ENCODE assay signal across 8 cellular contexts in the genomic region with DNA sequence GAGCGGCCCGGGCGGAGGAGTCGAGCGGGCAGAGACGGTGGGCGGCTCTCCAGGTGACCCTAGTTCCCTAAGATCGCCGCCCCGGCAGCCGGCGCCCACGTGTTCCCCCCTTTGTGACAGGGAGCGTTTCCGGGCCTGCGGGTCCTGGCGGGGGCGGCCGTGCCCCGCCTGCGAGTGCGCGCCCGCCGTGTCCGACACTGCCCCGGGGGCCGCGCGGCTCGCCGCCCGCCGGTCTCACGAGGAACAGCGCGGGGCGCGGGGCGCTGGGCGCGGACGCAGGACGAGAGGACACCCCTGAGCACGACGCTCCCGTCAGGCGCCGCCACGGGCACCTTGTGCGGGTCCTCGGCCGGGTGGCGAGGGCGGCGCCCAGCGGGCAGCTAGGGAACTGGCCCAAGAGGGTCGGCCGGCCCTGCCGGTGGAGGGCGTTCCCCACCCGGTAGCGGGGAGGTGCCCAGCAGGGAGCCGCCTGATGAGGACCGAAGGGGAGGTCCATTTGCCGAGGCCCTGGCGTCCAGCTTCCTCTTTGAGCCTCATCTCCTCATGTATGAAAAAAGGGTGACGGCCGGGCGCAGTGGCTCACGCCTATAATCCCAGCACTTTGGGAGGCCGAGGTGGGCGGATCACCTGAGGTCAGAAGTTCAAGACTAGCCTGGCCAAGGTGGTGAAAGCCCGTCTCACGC. TPM values are rescaled to one million over a fixed set of nuclear protein-coding genes. Genes with fewer than 3 reads are reported as not detected.
DNase-seq lines count a peak whose midpoint lies in the region; ATAC-seq and TF ChIP-seq lines count a peak whose summit lies in the region.

Gene VARS1, minus strand, starts transcription at position 137 of the 683 bp plus-strand sequence. CDS start 535 bp downstream, outside the sequence.

- peak within 1 kb of the TSS; percentile 77 for H3K27ac ChIP-seq in AG04450 (ENCODE audit: low read depth, low read length)

- ATAC-seq in GM18909 (IDR thresholded peaks at IDR 0.05; ENCODE audit: poor library complexity, unreplicated experiment) (peak; percentile 74), HG03342 (IDR thresholded peaks at IDR 0.05; ENCODE audit: unreplicated experiment) (peak; percentile 61), left colon (peak; percentile 95)
- ATAC-seq in activated CD4-positive, alpha-beta T cell treated with anti-CD3 and anti-CD28 coated beads for 36 hours = peak; percentile 82

- peak within 1 kb of the TSS; percentile 95 for H3K4me3 Mint-ChIP-seq in activated CD4-positive, alpha-beta T cell treated with anti-CD3 and anti-CD28 coated beads for 36 hours

- DNase-seq in AG04450 (ENCODE audit: low read depth, low spot score) (peak; percentile 62), NCI-H510A (lab: John Stamatoyannopoulos, UW) (peak; percentile 97), choroid plexus epithelial cell (ENCODE audit: low read depth) (peak; percentile 91), left colon (peak; percentile 94 to 96)
- peak; percentile 92 for DNase-seq in activated CD4-positive, alpha-beta T cell treated with anti-CD3 and anti-CD28 coated beads for 36 hours
- peak; percentile 89 for DNase-seq in stimulated activated CD4-positive, alpha-beta T cell treated with anti-CD3 and anti-CD28 coated beads, Interleukin-1b, Interleukin-23, amount 100 ng/mL, for 48 hours

- H3K4me3 ChIP-seq in AG04450 (ENCODE audit: low read depth, low read length) (peak within 1 kb of the TSS; percentile 84), choroid plexus epithelial cell (ENCODE audit: low read depth, low read length) (peak within 1 kb of the TSS; percentile 72)

- no peaks in the 10 kb centered on the region for H3K9me3 Mint-ChIP-seq in activated CD4-positive, alpha-beta T cell treated with anti-CD3 and anti-CD28 coated beads for 36 hours (ENCODE audit: low read depth)

- intact Hi-C loops in activated CD4-positive, alpha-beta T cell treated with anti-CD3 and anti-CD28 coated beads for 36 hours (cut with DNase I, micrococcal nuclease) = loop anchor here (1.0 to 2.0 kb wide), 11 partner anchors 11 to 143 kb away; partner anchors contain the start of genes ABHD16A (in 1 of the 2), BAG6 (in 1 of the 2), DDAH2 (in 1 of the 2) and HSPA1B (in 1 of the 2)
- intact Hi-C loops in left colon (cut with DNase I, micrococcal nuclease) = no loop called here

- TF ChIP-seq CTCF in AG04450 (IDR thresholded peaks at IDR 0.05; ENCODE audit: low read depth, low read length) (peak; percentile 72), choroid plexus epithelial cell (conservative IDR thresholded peaks at IDR 0.05; ENCODE audit: low read depth, low read length) (peak; percentile 64)

- H3K4me1 Mint-ChIP-seq in activated CD4-positive, alpha-beta T cell treated with anti-CD3 and anti-CD28 coated beads for 36 hours = peaks cover 47% of the 10 kb centered on the region

- peaks cover 35% of the 10 kb centered on the region for H3K36me3 Mint-ChIP-seq in activated CD4-positive, alpha-beta T cell treated with anti-CD3 and anti-CD28 coated beads for 36 hours (ENCODE audit: low read depth)

- no peaks in the 10 kb centered on the region for H3K9me3 ChIP-seq in AG04450 (ENCODE audit: control insufficient read depth, insufficient read depth, low read length)

- H3K27ac Mint-ChIP-seq in activated CD4-positive, alpha-beta T cell treated with anti-CD3 and anti-CD28 coated beads for 36 hours = peak within 1 kb of the TSS; percentile 95

- H3K27me3 ChIP-seq in AG04450 (ENCODE audit: control insufficient read depth, insufficient read depth, low read length) = no peaks in the 10 kb centered on the region

- POLR2A ChIA-PET in AG04450 (lab: Yijun Ruan, JAX) = interaction anchor here (0.6 to 2.9 kb wide), 9 partner anchors 11 to 66 kb away, joined by 4 to 27 read pairs (median 5); partner anchors contain the start of genes HSPA1A, HSPA1B, HSPA1L and LSM2
- POLR2A ChIA-PET in activated CD4-positive, alpha-beta T cell treated with anti-CD3 and anti-CD28 coated beads for 36 hours (lab: Charles Lee) = interaction anchor here (0.6 to 1.0 kb wide), 6 partner anchors 11 to 179 kb away, joined by 3 to 4 read pairs (median 3); partner anchors contain the start of genes BAG6 and LSM2

- no peaks in the 10 kb centered on the region for H3K27me3 Mint-ChIP-seq in activated CD4-positive, alpha-beta T cell treated with anti-CD3 and anti-CD28 coated beads for 36 hours

- CTCF ChIA-PET in AG04450 (lab: Charles Lee) = interaction anchor here (0.7 to 2.3 kb wide), 13 partner anchors 9 to 259 kb away, joined by 3 to 25 read pairs (median 3); partner anchors contain the start of genes LSM2 and LY6G6D
- CTCF ChIA-PET in activated CD4-positive, alpha-beta T cell treated with anti-CD3 and anti-CD28 coated beads for 36 hours (lab: Charles Lee) = interaction anchor here (0.6 to 2.1 kb wide), 12 partner anchors 10 to 136 kb away, joined by 3 to 15 read pairs (median 5); partner anchors contain the start of genes HSPA1B and LSM2

RNA-seq across cellular contexts. Expression of gene VARS1, which starts in this region (rescaled TPM):
- 16.0 and 23.9 TPM in 2 replicates for polyA plus RNA-seq in AG04450 (2011; rRNA removed)
- 54.4 and 69.8 TPM in 2 replicates for polyA minus RNA-seq in AG04450 (2011; rRNA and poly(A)+ RNA removed)
- total RNA-seq in activated CD4-positive, alpha-beta T cell treated with anti-CD3 and anti-CD28 coated beads for 36 hours = 100 to 1,000 TPM; 147 to 169 TPM
- 10 to 100 TPM; 35.3 to 58.1 TPM for total RNA-seq in left colon

Comparison
In these comparisons a context has a peak if more than half of its experiments do, and no peak if none do; other contexts are left out.
1. Peak in every context shown above with its lines: DNase-seq, ATAC-seq, H3K4me3 ChIP-seq and H3K27ac ChIP-seq.
2. intact Hi-C loops: an anchor here in activated CD4-positive, alpha-beta T cell treated with anti-CD3 and anti-CD28 coated beads for 36 hours (1.0 to 2.0 kb wide); none called in left colon.